40 cellular contexts compared by ENCODE assay signal in the genomic region with DNA sequence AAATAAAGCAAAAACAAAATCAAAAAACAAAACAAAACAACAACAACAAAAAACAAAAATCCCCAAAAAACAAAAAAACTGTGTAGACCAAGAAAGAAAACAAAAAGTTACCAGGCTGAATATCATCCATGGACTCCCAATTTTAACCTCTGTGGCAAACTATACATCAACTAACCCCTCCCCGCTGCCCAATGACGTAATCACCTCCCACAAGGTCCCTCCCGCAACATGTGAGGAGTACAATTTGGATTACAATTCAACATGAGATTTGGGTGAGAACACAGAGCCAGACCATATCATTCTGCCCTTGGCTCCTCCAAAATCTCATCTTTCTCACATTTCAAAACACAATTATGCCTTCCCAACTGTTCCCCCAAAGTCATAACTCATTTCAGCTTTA.
"Had no signal": no experiment of that assay in that cellular context is flagged by ENCODE, and none has a peak within 500 bp of the region (broad histone marks: within the 10 kb centered on the region; RNA-seq: fewer than 3 reads in every experiment).

No MANE protein-coding gene starts in this region.

- H3K27ac ChIP-seq: adrenal gland, ascending aorta, body of pancreas, brain microvascular endothelial cell, breast epithelium, cardiac muscle cell had no signal

- H3K9me3 Mint-ChIP-seq: activated naive CD4-positive, alpha-beta T cell treated with anti-CD3 and anti-CD28 coated beads for 36 hours; activated naive CD4-positive, alpha-beta T cell treated with anti-CD3 and anti-CD28 coated beads, Interleukin-2, amount 50 U/mL, for 24 hours; activated naive CD8-positive, alpha-beta T cell treated with anti-CD3 and anti-CD28 coated beads for 36 hours; activated naive CD8-positive, alpha-beta T cell treated with anti-CD3 and anti-CD28 coated beads, Interleukin-2, amount 50 U/mL, for 24 hours; activated T-cell treated with anti-CD3 and anti-CD28 coated beads, Interleukin-2, amount 50 U/mL, for 4 hours; activated T-helper 1 cell treated with anti-CD3 and anti-CD28 coated beads, Interleukin-12 subunit alpha, Interleukin-12 subunit beta, Interleukin-2, Interleukin-4 antibody, amounts not matched to agents 30 ng/mL and 10 ng/mL and 1 ng/mL, durations not matched to agents 14 hours and 24 hours and 36 hours; activated T-helper 17 cell treated with anti-CD3 and anti-CD28 coated beads, Interleukin-2, amount 50 U/mL, for 72 hours; activated T-helper 2 cell treated with anti-CD3 and anti-CD28 coated beads, Interferon-gamma antibody, Interleukin-2, Interleukin-4, amounts not matched to agents 10 μg/mL and 5 μg/mL and 100 μg/mL, durations not matched to agents 14 hours and 24 hours and 36 hours; central memory CD8-positive, alpha-beta T cell had no signal

- H3K27me3 ChIP-seq: adrenal gland, ascending aorta, body of pancreas, brain microvascular endothelial cell, breast epithelium, cardiac muscle cell had no signal

- H3K4me3 Mint-ChIP-seq: activated naive CD4-positive, alpha-beta T cell treated with anti-CD3 and anti-CD28 coated beads for 36 hours; activated naive CD4-positive, alpha-beta T cell treated with anti-CD3 and anti-CD28 coated beads, Interleukin-2, amount 10 ng/mL, durations not matched to agents 7 days and 5 days; activated naive CD4-positive, alpha-beta T cell treated with anti-CD3 and anti-CD28 coated beads, Interleukin-2, amount 50 U/mL, for 24 hours; activated naive CD8-positive, alpha-beta T cell; activated naive CD8-positive, alpha-beta T cell treated with anti-CD3 and anti-CD28 coated beads for 36 hours; activated naive CD8-positive, alpha-beta T cell treated with anti-CD3 and anti-CD28 coated beads, Interleukin-2, amount 10 ng/mL, durations not matched to agents 7 days and 5 days; activated naive CD8-positive, alpha-beta T cell treated with anti-CD3 and anti-CD28 coated beads, Interleukin-2, amount 50 U/mL, for 24 hours; activated T-cell treated with anti-CD3 and anti-CD28 coated beads, Interleukin-2, amount 50 U/mL, for 24 hours; activated T-cell treated with anti-CD3 and anti-CD28 coated beads, Interleukin-2, amount 50 U/mL, for 4 hours; activated T-cell treated with anti-CD3 and anti-CD28 coated beads, Interleukin-2, amount 50 U/mL, for 72 hours; activated T-helper 1 cell treated with anti-CD3 and anti-CD28 coated beads, Interleukin-12 subunit alpha, Interleukin-12 subunit beta, Interleukin-2, Interleukin-4 antibody, amounts not matched to agents 30 ng/mL and 10 ng/mL and 1 ng/mL, durations not matched to agents 14 hours and 24 hours and 36 hours; activated T-helper 17 cell treated with anti-CD3 and anti-CD28 coated beads, Interleukin-2, amount 50 U/mL, for 72 hours; brain; central memory CD8-positive, alpha-beta T cell had no signal

- ATAC-seq: activated naive CD4-positive, alpha-beta T cell treated with anti-CD3 and anti-CD28 coated beads, Interleukin-2, amount 50 U/mL, for 72 hours; activated naive CD8-positive, alpha-beta T cell treated with anti-CD3 and anti-CD28 coated beads, Interleukin-2, amount 50 U/mL, for 24 hours; activated T-cell treated with anti-CD3 and anti-CD28 coated beads, Interleukin-2, amount 50 U/mL, for 4 hours; activated T-cell treated with anti-CD3 and anti-CD28 coated beads, Interleukin-2, amount 50 U/mL, for 72 hours; activated T-helper 17 cell treated with anti-CD3 and anti-CD28 coated beads, Interleukin-2, amount 50 U/mL, for 72 hours; body of pancreas had no signal

- H3K4me1 Mint-ChIP-seq: activated naive CD4-positive, alpha-beta T cell treated with anti-CD3 and anti-CD28 coated beads, Interleukin-2, amount 10 ng/mL, durations not matched to agents 7 days and 5 days; activated naive CD4-positive, alpha-beta T cell treated with anti-CD3 and anti-CD28 coated beads, Interleukin-2, amount 50 U/mL, for 24 hours; activated naive CD8-positive, alpha-beta T cell treated with anti-CD3 and anti-CD28 coated beads for 36 hours; activated naive CD8-positive, alpha-beta T cell treated with anti-CD3 and anti-CD28 coated beads, Interleukin-2, amount 10 ng/mL, durations not matched to agents 7 days and 5 days; activated naive CD8-positive, alpha-beta T cell treated with anti-CD3 and anti-CD28 coated beads, Interleukin-2, amount 50 U/mL, for 24 hours; activated T-helper 17 cell treated with anti-CD3 and anti-CD28 coated beads, Interleukin-2, amount 50 U/mL, for 72 hours; central memory CD8-positive, alpha-beta T cell had no signal

- H3K36me3 ChIP-seq: adrenal gland, ascending aorta, brain microvascular endothelial cell, breast epithelium, cardiac muscle cell had no signal

- DNase-seq: activated effector memory CD4-positive, alpha-beta T cell treated with anti-CD3 and anti-CD28 coated beads, Interleukin-2, amount 50 U/mL, for 16 hours; activated effector memory CD4-positive, alpha-beta T cell treated with Interleukin-2 at 50 U/mL for 16 hours; activated gamma-delta T cell; activated gamma-delta T cell treated with Interleukin-2 at 50 U/mL for 16 hours; activated naive CD4-positive, alpha-beta T cell; activated naive CD4-positive, alpha-beta T cell treated with anti-CD3 and anti-CD28 coated beads for 36 hours; activated naive CD4-positive, alpha-beta T cell treated with anti-CD3 and anti-CD28 coated beads, Interleukin-2, amount 10 ng/mL, durations not matched to agents 7 days and 5 days; activated naive CD4-positive, alpha-beta T cell treated with anti-CD3 and anti-CD28 coated beads, Interleukin-2, amount 50 U/mL, for 16 hours; activated naive CD4-positive, alpha-beta T cell treated with Interleukin-2 at 50 U/mL for 16 hours; activated naive CD8-positive, alpha-beta T cell treated with anti-CD3 and anti-CD28 coated beads for 36 hours; activated naive CD8-positive, alpha-beta T cell treated with anti-CD3 and anti-CD28 coated beads, Interleukin-2, amount 10 ng/mL, durations not matched to agents 7 days and 5 days; activated naive CD8-positive, alpha-beta T cell treated with anti-CD3 and anti-CD28 coated beads, Interleukin-2, amount 50 U/mL, for 24 hours; activated T-cell treated with anti-CD3 and anti-CD28 coated beads, Interleukin-2, amount 50 U/mL, for 1 hour; activated T-cell treated with anti-CD3 and anti-CD28 coated beads, Interleukin-2, amount 50 U/mL, for 24 hours; activated T-cell treated with anti-CD3 and anti-CD28 coated beads, Interleukin-2, amount 50 U/mL, for 4 hours; activated T-cell treated with anti-CD3 and anti-CD28 coated beads, Interleukin-2, amount 50 U/mL, for 48 hours; activated T-cell treated with anti-CD3 and anti-CD28 coated beads, Interleukin-2, amount 50 U/mL, for 72 hours; adrenal gland; amniotic stem cell; amygdala; anterior cingulate cortex; aorta; body of pancreas; brain microvascular endothelial cell; caudate nucleus; central memory CD4-positive, alpha-beta T cell; cerebellar nuclear complex had no signal

- H3K9me3 ChIP-seq: adrenal gland, ascending aorta, body of pancreas, breast epithelium had no signal

- H3K27me3 Mint-ChIP-seq: activated naive CD4-positive, alpha-beta T cell treated with anti-CD3 and anti-CD28 coated beads, Interleukin-2, amount 10 ng/mL, durations not matched to agents 7 days and 5 days; activated naive CD4-positive, alpha-beta T cell treated with anti-CD3 and anti-CD28 coated beads, Interleukin-2, amount 50 U/mL, for 24 hours; activated naive CD8-positive, alpha-beta T cell; activated naive CD8-positive, alpha-beta T cell treated with anti-CD3 and anti-CD28 coated beads for 36 hours; activated naive CD8-positive, alpha-beta T cell treated with anti-CD3 and anti-CD28 coated beads, Interleukin-2, amount 10 ng/mL, durations not matched to agents 7 days and 5 days; activated naive CD8-positive, alpha-beta T cell treated with anti-CD3 and anti-CD28 coated beads, Interleukin-2, amount 50 U/mL, for 24 hours; activated T-cell treated with anti-CD3 and anti-CD28 coated beads, Interleukin-2, amount 50 U/mL, for 24 hours; activated T-helper 17 cell treated with anti-CD3 and anti-CD28 coated beads, Interleukin-2, amount 50 U/mL, for 72 hours; central memory CD8-positive, alpha-beta T cell had no signal

- H3K36me3 Mint-ChIP-seq: activated naive CD4-positive, alpha-beta T cell treated with anti-CD3 and anti-CD28 coated beads, Interleukin-2, amount 10 ng/mL, durations not matched to agents 7 days and 5 days; activated naive CD4-positive, alpha-beta T cell treated with anti-CD3 and anti-CD28 coated beads, Interleukin-2, amount 50 U/mL, for 24 hours; activated naive CD4-positive, alpha-beta T cell treated with anti-CD3 and anti-CD28 coated beads, Interleukin-2, amount 50 U/mL, for 72 hours; activated naive CD8-positive, alpha-beta T cell; activated naive CD8-positive, alpha-beta T cell treated with anti-CD3 and anti-CD28 coated beads for 36 hours; activated naive CD8-positive, alpha-beta T cell treated with anti-CD3 and anti-CD28 coated beads, Interleukin-2, amount 10 ng/mL, durations not matched to agents 7 days and 5 days; brain had no signal

- H3K4me1 ChIP-seq: adrenal gland, ascending aorta, body of pancreas, breast epithelium had no signal

- H3K4me3 ChIP-seq: adrenal gland, ascending aorta, body of pancreas, breast epithelium, cardiac muscle cell had no signal

- H3K27ac Mint-ChIP-seq: activated naive CD4-positive, alpha-beta T cell treated with anti-CD3 and anti-CD28 coated beads for 36 hours; activated naive CD4-positive, alpha-beta T cell treated with anti-CD3 and anti-CD28 coated beads, Interleukin-2, amount 10 ng/mL, durations not matched to agents 7 days and 5 days; activated naive CD4-positive, alpha-beta T cell treated with anti-CD3 and anti-CD28 coated beads, Interleukin-2, amount 50 U/mL, for 24 hours; activated naive CD4-positive, alpha-beta T cell treated with anti-CD3 and anti-CD28 coated beads, Interleukin-2, amount 50 U/mL, for 72 hours; activated naive CD8-positive, alpha-beta T cell; activated naive CD8-positive, alpha-beta T cell treated with anti-CD3 and anti-CD28 coated beads for 36 hours; activated naive CD8-positive, alpha-beta T cell treated with anti-CD3 and anti-CD28 coated beads, Interleukin-2, amount 10 ng/mL, durations not matched to agents 7 days and 5 days; activated naive CD8-positive, alpha-beta T cell treated with anti-CD3 and anti-CD28 coated beads, Interleukin-2, amount 50 U/mL, for 24 hours; activated T-cell treated with anti-CD3 and anti-CD28 coated beads, Interleukin-2, amount 50 U/mL, for 24 hours; activated T-cell treated with anti-CD3 and anti-CD28 coated beads, Interleukin-2, amount 50 U/mL, for 72 hours; activated T-helper 1 cell treated with anti-CD3 and anti-CD28 coated beads, Interleukin-12 subunit alpha, Interleukin-12 subunit beta, Interleukin-2, Interleukin-4 antibody, amounts not matched to agents 30 ng/mL and 10 ng/mL and 1 ng/mL, durations not matched to agents 14 hours and 24 hours and 36 hours; activated T-helper 17 cell treated with anti-CD3 and anti-CD28 coated beads, Interleukin-2, amount 50 U/mL, for 72 hours; activated T-helper 2 cell treated with anti-CD3 and anti-CD28 coated beads, Interferon-gamma antibody, Interleukin-2, Interleukin-4, amounts not matched to agents 10 μg/mL and 5 μg/mL and 100 μg/mL, durations not matched to agents 14 hours and 24 hours and 36 hours; brain had no signal

- FAIRE-seq: astrocyte, bronchial epithelial cell had no signal
